ENCODE assay signal across 1 cellular context in genomic region chr13:70249332-70250064, GRCh38.
TF ChIP-seq lines count a peak whose summit lies in the region.

No MANE protein-coding gene starts in this region.

TF ChIP-seq in WTC11, 78 proteins besides CTCF, POLR2A, EP300 and RAD21 (continued from another document):
- TF ChIP-seq AFF4 (CRISPR knock-in tag; IDR thresholded peaks at IDR 0.05; ENCODE audit: borderline replicate concordance) (no peak), ZNF138 (CRISPR knock-in tag; conservative IDR thresholded peaks at IDR 0.05) (no peak), AR (CRISPR knock-in tag; IDR thresholded peaks at IDR 0.05) (no peak), SMAD4 (CRISPR knock-in tag; IDR thresholded peaks at IDR 0.05) (no peak)
